Comparison of ENCODE assay signal across 9 cellular contexts in the genomic region with DNA sequence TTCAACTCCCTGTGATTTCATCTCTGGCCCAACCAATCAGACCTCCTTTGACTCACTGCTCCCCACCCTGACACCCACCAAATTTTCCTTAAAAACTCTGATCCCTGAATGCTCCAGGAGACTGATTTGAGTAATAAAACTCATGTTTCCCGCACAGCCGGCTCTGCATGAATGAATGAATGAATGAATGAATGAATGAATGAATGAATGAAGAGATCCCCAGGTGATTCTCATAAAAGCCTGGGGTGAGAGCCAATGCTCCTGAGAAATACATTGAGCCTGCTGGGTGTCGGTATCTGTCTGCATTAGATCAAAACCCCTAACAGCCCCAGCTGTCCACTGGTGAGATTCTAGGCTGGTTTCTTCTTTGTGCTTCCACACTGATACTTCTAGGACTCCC.
"Had no signal": no experiment of that assay in that cellular context is flagged by ENCODE, and none has a peak within 500 bp of the region (broad histone marks: within the 10 kb centered on the region; RNA-seq: fewer than 3 reads in every experiment).

No MANE protein-coding gene starts in this region.

- H3K9me3 Mint-ChIP-seq: HFFc6 had no signal

- H3K27ac ChIP-seq: GM23248 had no signal

- H3K9ac ChIP-seq: GM23248 had no signal

- DNase-seq: GM23248, GOT3, H7, H9, HCEC 1CT, HFFc6 had no signal

- H3K36me3 ChIP-seq: HAP-1 had no signal

- H2AFZ ChIP-seq: GM23248 had no signal

- H3K9me3 ChIP-seq: HAP-1 had no signal

- H3K27ac Mint-ChIP-seq: H9, HFFc6 had no signal

- ATAC-seq: HCT116 had no signal

- FAIRE-seq: H54 had no signal

- H3K4me3 Mint-ChIP-seq: H9, HFFc6 had no signal

- H3K4me3 ChIP-seq: GM23248, HAP-1 had no signal
